ENCODE assay signal across 13 cellular contexts in genomic region chr3:48431224-48432029, GRCh38. TPM values are rescaled to one million over a fixed set of nuclear protein-coding genes. Genes with fewer than 3 reads are reported as not detected.
A peak's percentile ranks its signal among the peaks of the same experiment; 100 is the strongest.
DNase-seq lines count a peak whose midpoint lies in the region; ATAC-seq, FAIRE-seq and TF ChIP-seq lines count a peak whose summit lies in the region.
"Had no signal": no experiment of that assay in that cellular context is flagged by ENCODE, and none has a peak within 500 bp of the region (broad histone marks: within the 10 kb centered on the region; RNA-seq: fewer than 3 reads in every experiment).

No MANE protein-coding gene starts in this region.

- H3K27me3 ChIP-seq in CD8-positive, alpha-beta T cell (ENCODE audit: insufficient read depth, low read length) = no peaks in the 10 kb centered on the region
- H3K27me3 ChIP-seq in iPS-15b (ENCODE audit: control insufficient read depth, insufficient read depth, low read length) = no peaks in the 10 kb centered on the region
- no peaks in the 10 kb centered on the region for H3K27me3 ChIP-seq in prostate gland (replicated peaks; ENCODE audit: insufficient read depth)
- no peaks in the 10 kb centered on the region for H3K27me3 ChIP-seq in upper lobe of right lung

- no peak overlapping the region for H3K4me3 ChIP-seq in CD8-positive, alpha-beta T cell (ENCODE audit: low read depth, low read length)
- H3K4me3 ChIP-seq in iPS-15b (ENCODE audit: low read depth, low read length) = no peak overlapping the region
- H3K4me3 ChIP-seq in prostate gland = no peak overlapping the region
- H3K4me3 ChIP-seq in upper lobe of right lung = no peak overlapping the region
- H3K4me3 ChIP-seq: SJSA1 had no signal

- DNase-seq in CD8-positive, alpha-beta T cell = no peak
- DNase-seq in WTC11 (ENCODE audit: low spot score) = no peak
- no peak for DNase-seq in prostate gland (ENCODE audit: low spot score)
- DNase-seq in urothelium cell line (ENCODE audit: low spot score) = no peak
- no peak for DNase-seq in NCI-H1417 treated with DMSO at 0.1 percent for 48 hours (lab: John Stamatoyannopoulos, UW)
- no peak for DNase-seq in upper lobe of right lung
- DNase-seq in NCI-H2029 treated with DMSO at 0.1 percent for 48 hours (lab: John Stamatoyannopoulos, UW) = no peak
- DNase-seq: NCI-H226 had no signal

- H3K4me1 ChIP-seq in CD8-positive, alpha-beta T cell (ENCODE audit: insufficient read depth, low read length) = peaks cover 12% of the 10 kb centered on the region
- H3K4me1 ChIP-seq in iPS-15b (ENCODE audit: control insufficient read depth, insufficient read depth, low read length) (peaks cover 25% of the 10 kb centered on the region), prostate gland (replicated peaks) (peaks cover 26% of the 10 kb centered on the region), upper lobe of right lung (peaks cover 41% of the 10 kb centered on the region)

- peaks cover 26% of the 10 kb centered on the region for H3K36me3 Mint-ChIP-seq in CD8-positive, alpha-beta T cell
- H3K36me3 Mint-ChIP-seq in WTC11 = peaks cover 36% of the 10 kb centered on the region

- H3K4me3 Mint-ChIP-seq in CD8-positive, alpha-beta T cell = peak overlapping the region; percentile 82
- peak overlapping the region; percentile 87; the same call in 1 of the 2 replicates for H3K4me3 Mint-ChIP-seq in WTC11

- no peaks in the 10 kb centered on the region for H3K9me3 Mint-ChIP-seq in CD8-positive, alpha-beta T cell
- no peaks in the 10 kb centered on the region for H3K9me3 Mint-ChIP-seq in WTC11

- H3K9ac ChIP-seq in iPS-15b (ENCODE audit: low read depth, low read length) = peak overlapping the region; percentile 9

- peaks cover 5% of the 10 kb centered on the region for H3K27me3 Mint-ChIP-seq in CD8-positive, alpha-beta T cell (ENCODE audit: low read depth)
- H3K27me3 Mint-ChIP-seq in WTC11 (ENCODE audit: low read depth) = no peaks in the 10 kb centered on the region

- no peak overlapping the region for H3K27ac Mint-ChIP-seq in CD8-positive, alpha-beta T cell
- H3K27ac Mint-ChIP-seq in WTC11 = peak overlapping the region; percentile 87

- TF ChIP-seq CTCF in CD8-positive, alpha-beta T cell (IDR thresholded peaks at IDR 0.05) = no peak
- TF ChIP-seq CTCF in WTC11 (IDR thresholded peaks at IDR 0.05) (no peak), prostate gland (IDR thresholded peaks at IDR 0.05) (no peak), upper lobe of right lung (IDR thresholded peaks at IDR 0.05) (no peak)

- WGBS in prostate gland = 69% methylated on average over 8 of the region's 8 CpGs

- no peak for TF ChIP-seq POLR2A in prostate gland (IDR thresholded peaks at IDR 0.05)

- no peak for FAIRE-seq in urothelium cell line (lab: Jason Lieb, UNC)
- FAIRE-seq: colon had no signal

- ATAC-seq in CD8-positive, alpha-beta T cell = no peak
- ATAC-seq in WTC11 (no peak), upper lobe of right lung (no peak)

- H3K36me3 ChIP-seq in CD8-positive, alpha-beta T cell (ENCODE audit: insufficient read depth, low read length) = peaks cover 9% of the 10 kb centered on the region
- H3K36me3 ChIP-seq in iPS-15b (ENCODE audit: control insufficient read depth, insufficient read depth, low read length) = peaks cover 26% of the 10 kb centered on the region
- no peaks in the 10 kb centered on the region for H3K36me3 ChIP-seq in prostate gland
- peaks cover 14% of the 10 kb centered on the region for H3K36me3 ChIP-seq in upper lobe of right lung

- no peaks in the 10 kb centered on the region for H3K9me3 ChIP-seq in CD8-positive, alpha-beta T cell (ENCODE audit: low read length)
- no peaks in the 10 kb centered on the region for H3K9me3 ChIP-seq in iPS-15b (ENCODE audit: control insufficient read depth, insufficient read depth, low read length)
- no peaks in the 10 kb centered on the region for H3K9me3 ChIP-seq in prostate gland
- H3K9me3 ChIP-seq in upper lobe of right lung = no peaks in the 10 kb centered on the region
- H3K9me3 ChIP-seq: SJSA1 had no signal

- intact Hi-C loops in CD8-positive, alpha-beta T cell (cut with DNase I, micrococcal nuclease) = no loop called here
- intact Hi-C loops in prostate gland (cut with DNase I) (loop anchor here (2.0 to 10.0 kb wide), 3 partner anchors 29 to 199 kb away; partner anchors contain the start of gene NME6), upper lobe of right lung (cut with DNase I) (no loop called here)

- CTCF ChIA-PET in CD8-positive, alpha-beta T cell (lab: Charles Lee) = interaction anchor here (0.9 to 14.1 kb wide), 4 partner anchors 11 to 157 kb away, joined by 3 to 357 read pairs (median 162); no protein-coding TSS in a partner anchor
- CTCF ChIA-PET in WTC11 (lab: Charles Lee) = interaction anchor here (1.2 to 8.2 kb wide), 7 partner anchors 8 to 607 kb away, joined by 3 to 142 read pairs (median 9); partner anchors contain the start of genes CCDC51 and TMA7

- no peak overlapping the region for H3K27ac ChIP-seq in CD8-positive, alpha-beta T cell (ENCODE audit: low read depth, low read length)
- peak overlapping the region; percentile 90 to 96 for H3K27ac ChIP-seq in prostate gland
- H3K27ac ChIP-seq in upper lobe of right lung = no peak overlapping the region
- H3K27ac ChIP-seq: SJSA1 had no signal

- H3K4me1 Mint-ChIP-seq in CD8-positive, alpha-beta T cell (ENCODE audit: low read depth) = peaks cover 17% of the 10 kb centered on the region
- peaks cover 46% of the 10 kb centered on the region for H3K4me1 Mint-ChIP-seq in WTC11

- POLR2A ChIA-PET in CD8-positive, alpha-beta T cell (lab: Charles Lee) = interaction anchor here (0.5 to 1.0 kb wide), 2 partner anchors 9 to 139 kb away, joined by 4 read pairs; partner anchors contain the start of genes CCDC51 and TMA7
- POLR2A ChIA-PET in WTC11 (lab: Charles Lee) = interaction anchor here (1.2 to 3.7 kb wide), 4 partner anchors 8 to 31 kb away, joined by 3 to 15 read pairs (median 4); partner anchors contain the start of genes CCDC51 and TMA7

TF ChIP-seq in WTC11, 78 proteins besides CTCF, POLR2A, EP300 and RAD21 (continues in another document):
- TF ChIP-seq PRDM15 (CRISPR knock-in tag; IDR thresholded peaks at IDR 0.05) = no peak
- no peak for TF ChIP-seq IRF1 (CRISPR knock-in tag; IDR thresholded peaks at IDR 0.05)
- TF ChIP-seq E2F5 (CRISPR knock-in tag; IDR thresholded peaks at IDR 0.05) = no peak
- no peak for TF ChIP-seq EMX1 (CRISPR knock-in tag; IDR thresholded peaks at IDR 0.05)

RNA-seq across cellular contexts. Expression of gene PLXNB1, which starts 1.5 kb away (rescaled TPM):
- 1 to 10 TPM; 1.4 to 2.7 TPM for total RNA-seq in CD8-positive, alpha-beta T cell
- 119 to 143 TPM (median 125 TPM) in 3 replicates for total RNA-seq in WTC11 (2021)
- 100 to 1,000 TPM; 115 to 182 TPM for total RNA-seq in prostate gland
- 103 TPM for total RNA-seq in upper lobe of right lung

RNA-seq across cellular contexts. Expression of gene CCDC51, which starts 8.5 kb away (rescaled TPM):
- 1 to 10 TPM; 2.9 to 4.7 TPM for total RNA-seq in CD8-positive, alpha-beta T cell
- total RNA-seq in WTC11 (2021) (23.9 to 25.1 TPM (median 24.7 TPM) in 3 replicates), prostate gland (10 to 100 TPM; 12.7 to 14.8 TPM), upper lobe of right lung (11.4 TPM)

RNA-seq across cellular contexts. Expression of gene TMA7, which starts 8.6 kb away (rescaled TPM):
- 100 to 1,000 TPM; 279 to 297 TPM for total RNA-seq in CD8-positive, alpha-beta T cell
- total RNA-seq in WTC11 (2021) (281 to 318 TPM (median 285 TPM) in 3 replicates), prostate gland (100 to 1,000 TPM; 310 to 446 TPM), upper lobe of right lung (169 TPM)

RNA-seq across cellular contexts. Expression of gene ATRIP, which starts 15.1 kb away (rescaled TPM):
- 1 to 10 TPM; 7.4 to 8.7 TPM for total RNA-seq in CD8-positive, alpha-beta T cell
- total RNA-seq in WTC11 (2021) (15.5 to 18.2 TPM (median 15.6 TPM) in 3 replicates), prostate gland (10 to 100 TPM in 1 of 2 donors, 1 to 10 TPM in 1; 7.7 to 16.5 TPM), upper lobe of right lung (5.3 TPM)

RNA-seq across cellular contexts. Expression of gene FBXW12, which starts 59.4 kb away (rescaled TPM):
- total RNA-seq in CD8-positive, alpha-beta T cell = not detected
- total RNA-seq in WTC11 (2021) = 1.9 to 2.5 TPM (median 2.0 TPM) in 3 replicates
- total RNA-seq in prostate gland = under 1 TPM in 1 of 2 donors, not detected in 1; 0.68 TPM
- not detected for total RNA-seq in upper lobe of right lung
- total RNA-seq: activated CD8-positive, alpha-beta memory T cell treated with anti-CD3 and anti-CD28 coated beads for 36 hours; omental fat pad; SJSA1 had no signal

Comparison
In these comparisons a context has a peak if more than half of its experiments do, and no peak if none do; other contexts are left out.
1. H3K27ac ChIP-seq: peak in prostate gland (2 of 2); none in CD8-positive, alpha-beta T cell (single experiment) and upper lobe of right lung (single experiment).
2. RNA of gene PLXNB1, which starts 1.5 kb away (total RNA-seq): 115 to 182 TPM in prostate gland, 119 to 143 TPM in WTC11 and 103 TPM in upper lobe of right lung (single experiment); 1.4 to 2.7 TPM in CD8-positive, alpha-beta T cell; every median in the first group is over 10 times any median in the second.